In genomic region chr9:6757132-6757987, GRCh38 we compare ENCODE assay signal across 1 cellular context.
TF ChIP-seq lines count a peak whose summit lies in the region.

KDM4C (plus strand) TSS chr9:6757973; CDS start chr9:6792989, 35,016 bp downstream.

TF ChIP-seq in K562, 482 proteins besides CTCF, POLR2A, EP300 and RAD21 (continued from another document):
- TF ChIP-seq VEZF1 (CRISPR knock-in tag; IDR thresholded peaks at IDR 0.05) (no peak), SP1 (CRISPR knock-in tag; IDR thresholded peaks at IDR 0.05) (peak; percentile 27; the same call in 1 of the 2 replicates), BACH1 (tag; IDR thresholded peaks at IDR 0.05) (no peak), ZNF79 (CRISPR knock-in tag; IDR thresholded peaks at IDR 0.05; ENCODE audit: low read depth) (no peak), SNAPC5 (CRISPR knock-in tag; IDR thresholded peaks at IDR 0.05) (no peak)
